Comparison of ENCODE assay signal across 8 cellular contexts in genomic region chr3:9916734-9917680, GRCh38. TPM values are rescaled to one million over a fixed set of nuclear protein-coding genes. Genes with fewer than 3 reads are reported as not detected.
DNase-seq lines count a peak whose midpoint lies in the region; ATAC-seq and TF ChIP-seq lines count a peak whose summit lies in the region.

IL17RC (plus strand) TSS chr3:9917098; CDS start chr3:9917316, 218 bp downstream.

- no peaks in the 10 kb centered on the region for H3K36me3 Mint-ChIP-seq in T-helper 2 cell treated with Interferon-gamma antibody and Interleukin-4, amounts not matched to agents 5 μg/mL and 100 μg/mL, for 36 hours (ENCODE audit: low read depth)
- no peaks in the 10 kb centered on the region for H3K36me3 Mint-ChIP-seq in activated T-cell treated with anti-CD3 and anti-CD28 coated beads, Interleukin-2, amount 50 U/mL, for 24 hours (ENCODE audit: low read depth)

- H3K4me1 ChIP-seq in esophagus squamous epithelium (peaks cover 42 to 71% (median 47%) of the 10 kb centered on the region in 3 donors), mucosa of descending colon (ENCODE audit: low read depth) (peaks cover 35% of the 10 kb centered on the region)

- H3K4me3 ChIP-seq in esophagus squamous epithelium (peak within 1 kb of the TSS; percentile 50 to 79 (median 61)), mucosa of descending colon (peak within 1 kb of the TSS; percentile 32)

- whole genome bisulfite sequencing in esophagus squamous epithelium, 2 donors: 7 to 15% methylated on average over 8 to 13 of the region's 19 CpGs

- no peaks in the 10 kb centered on the region for H3K9me3 ChIP-seq in esophagus squamous epithelium
- H3K9me3 ChIP-seq in mucosa of descending colon: no peaks in the 10 kb centered on the region

- intact Hi-C loops in esophagus squamous epithelium (cut with DNase I) (no loop called here), mucosa of descending colon (cut with DNase I, micrococcal nuclease) (no loop called here)

- no peak within 1 kb of the TSS for H3K27ac Mint-ChIP-seq in T-helper 2 cell treated with Interferon-gamma antibody and Interleukin-4, amounts not matched to agents 5 μg/mL and 100 μg/mL, for 36 hours
- peak within 1 kb of the TSS; percentile 47 for H3K27ac Mint-ChIP-seq in activated T-cell treated with anti-CD3 and anti-CD28 coated beads, Interleukin-2, amount 50 U/mL, for 24 hours

- H3K9me3 Mint-ChIP-seq in T-helper 2 cell treated with Interferon-gamma antibody and Interleukin-4, amounts not matched to agents 5 μg/mL and 100 μg/mL, for 36 hours: no peaks in the 10 kb centered on the region
- H3K9me3 Mint-ChIP-seq in activated T-cell treated with anti-CD3 and anti-CD28 coated beads, Interleukin-2, amount 50 U/mL, for 24 hours: no peaks in the 10 kb centered on the region

- peaks cover 12% of the 10 kb centered on the region for H3K4me1 Mint-ChIP-seq in T-helper 2 cell treated with Interferon-gamma antibody and Interleukin-4, amounts not matched to agents 5 μg/mL and 100 μg/mL, for 36 hours (ENCODE audit: low read depth)
- peaks cover 19% of the 10 kb centered on the region for H3K4me1 Mint-ChIP-seq in activated T-cell treated with anti-CD3 and anti-CD28 coated beads, Interleukin-2, amount 50 U/mL, for 24 hours (ENCODE audit: low read depth)

- no peak for DNase-seq in T-helper 2 cell treated with Interferon-gamma antibody and Interleukin-4, amounts not matched to agents 5 μg/mL and 100 μg/mL, for 36 hours (ENCODE audit: low spot score)
- DNase-seq in T-helper 2 cell (no peak), NCI-H460 (ENCODE audit: extremely low read depth, low read depth) (peak; percentile 76), esophagus squamous epithelium (lab: John Stamatoyannopoulos, UW) (no peak), mucosa of descending colon (peak; percentile 90 to 93 (median 91)), stromal cell of bone marrow (ENCODE audit: low read depth) (peak; percentile 79)
- DNase-seq in activated T-cell treated with anti-CD3 and anti-CD28 coated beads, Interleukin-2, amount 50 U/mL, for 24 hours: peak; percentile 63

- H3K27me3 Mint-ChIP-seq in T-helper 2 cell treated with Interferon-gamma antibody and Interleukin-4, amounts not matched to agents 5 μg/mL and 100 μg/mL, for 36 hours (ENCODE audit: low read depth): peaks cover 6% of the 10 kb centered on the region
- H3K27me3 Mint-ChIP-seq in activated T-cell treated with anti-CD3 and anti-CD28 coated beads, Interleukin-2, amount 50 U/mL, for 24 hours: peaks cover 13% of the 10 kb centered on the region

- peak in 1 of 4 donors; percentile 73 for TF ChIP-seq POLR2A in esophagus squamous epithelium (IDR thresholded peaks at IDR 0.05)

- ATAC-seq in mucosa of descending colon (peak; percentile 89), GM19324 (IDR thresholded peaks at IDR 0.05; ENCODE audit: low FRiP score, unreplicated experiment) (no peak)

- TF ChIP-seq CTCF in esophagus squamous epithelium (IDR thresholded peaks at IDR 0.05) (no peak), mucosa of descending colon (IDR thresholded peaks at IDR 0.05) (no peak)

- H3K27ac ChIP-seq in esophagus squamous epithelium: peak within 1 kb of the TSS; percentile 86 to 97 (median 94)

- peaks cover 0 to 32% (median 0%) of the 10 kb centered on the region in 3 donors for H3K36me3 ChIP-seq in esophagus squamous epithelium
- H3K36me3 ChIP-seq in mucosa of descending colon (ENCODE audit: low read depth): peaks cover 3% of the 10 kb centered on the region

- peak within 1 kb of the TSS; percentile 77 for H3K4me3 Mint-ChIP-seq in T-helper 2 cell treated with Interferon-gamma antibody and Interleukin-4, amounts not matched to agents 5 μg/mL and 100 μg/mL, for 36 hours
- peak within 1 kb of the TSS; percentile 64 for H3K4me3 Mint-ChIP-seq in activated T-cell treated with anti-CD3 and anti-CD28 coated beads, Interleukin-2, amount 50 U/mL, for 24 hours

- H3K27me3 ChIP-seq in esophagus squamous epithelium: no peaks in the 10 kb centered on the region

RNA-seq across cellular contexts. Expression of gene IL17RC, which starts in this region (rescaled TPM):
- 18.7 and 24.4 TPM in 2 replicates for total RNA-seq in NCI-H460 (2014; rRNA removed; shearing (Covaris generic))
- polyA plus RNA-seq in NCI-H460 (2014; cell fraction: nucleus; rRNA removed): 46.8 and 79.5 TPM in 2 replicates
- total RNA-seq in esophagus squamous epithelium (10 to 100 TPM; 30.6 to 48.7 (median 37.4) TPM), mucosa of descending colon (10 to 100 TPM; 36.1 to 45.6 (median 44.0) TPM)

Comparison
In these comparisons a context has a peak if more than half of its experiments do, and no peak if none do; other contexts are left out.
1. DNase-seq: peak in NCI-H460 (single experiment), activated T-cell treated with anti-CD3 and anti-CD28 coated beads, Interleukin-2, amount 50 U/mL, for 24 hours (single experiment), mucosa of descending colon (3 of 3) and stromal cell of bone marrow (single experiment); none in T-helper 2 cell treated with Interferon-gamma antibody and Interleukin-4, amounts not matched to agents 5 μg/mL and 100 μg/mL, for 36 hours (single experiment), T-helper 2 cell (0 of 5) and esophagus squamous epithelium (single experiment).